Comparison of ENCODE assay signal across 27 cellular contexts in the genomic region with DNA sequence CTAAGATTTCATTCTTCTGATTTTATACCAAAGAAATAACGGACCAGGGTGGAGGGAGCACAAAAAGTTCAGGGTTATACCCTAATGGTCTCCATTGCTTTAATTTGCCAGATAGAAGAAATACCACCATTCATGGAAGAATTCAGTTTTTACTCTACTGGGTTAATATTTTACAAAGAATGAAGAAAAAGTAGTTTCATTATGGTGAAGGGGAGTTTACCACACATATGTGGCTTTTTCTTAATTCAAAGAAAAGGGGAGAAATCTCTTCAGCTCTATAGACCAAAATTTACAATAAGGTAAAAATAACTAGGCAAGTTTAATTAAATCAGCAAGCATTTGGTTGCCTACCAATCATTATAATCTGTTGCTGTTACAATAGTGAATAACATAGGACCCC.
"Had no signal": no experiment of that assay in that cellular context is flagged by ENCODE, and none has a peak within 500 bp of the region (broad histone marks: within the 10 kb centered on the region; RNA-seq: fewer than 3 reads in every experiment).

No MANE protein-coding gene starts in this region.

- H3K4me3 ChIP-seq: body of pancreas, cardiac muscle cell, colonic mucosa had no signal

- ATAC-seq: activated CD4-positive, alpha-beta T cell treated with anti-CD3 and anti-CD28 coated beads for 36 hours; activated CD8-positive, alpha-beta T cell treated with anti-CD3 and anti-CD28 coated beads, Interleukin-2, amount 10 ng/mL, durations not matched to agents 7 days and 5 days; activated T-cell treated with anti-CD3 and anti-CD28 coated beads, Interleukin-2, amount 50 U/mL, for 72 hours; body of pancreas; esophagus mucosa had no signal

- H3K4me3 Mint-ChIP-seq: activated CD4-positive, alpha-beta memory T cell treated with anti-CD3 and anti-CD28 coated beads for 36 hours; activated CD4-positive, alpha-beta T cell treated with anti-CD3 and anti-CD28 coated beads for 36 hours; activated CD4-positive, alpha-beta T cell treated with anti-CD3 and anti-CD28 coated beads, Interleukin-2, amount 10 ng/mL, durations not matched to agents 24 days and 14 days; activated CD8-positive, alpha-beta T cell treated with anti-CD3 and anti-CD28 coated beads, Interleukin-2, amount 10 ng/mL, durations not matched to agents 7 days and 5 days; activated naive CD8-positive, alpha-beta T cell; activated T-cell treated with anti-CD3 and anti-CD28 coated beads, Interleukin-2, amount 50 U/mL, for 24 hours; activated T-cell treated with anti-CD3 and anti-CD28 coated beads, Interleukin-2, amount 50 U/mL, for 72 hours had no signal

- FAIRE-seq: endometrium had no signal

- H3K4me1 ChIP-seq: colonic mucosa had no signal

- DNase-seq: activated CD4-positive, alpha-beta memory T cell treated with anti-CD3 and anti-CD28 coated beads for 36 hours; activated CD4-positive, alpha-beta T cell treated with anti-CD3 and anti-CD28 coated beads for 36 hours; activated CD4-positive, alpha-beta T cell treated with anti-CD3 and anti-CD28 coated beads, Interleukin-2, amount 10 ng/mL, durations not matched to agents 24 days and 14 days; activated CD4-positive, CD25-positive, alpha-beta regulatory T cell; activated CD4-positive, CD25-positive, alpha-beta regulatory T cell treated with anti-CD3 and anti-CD28 coated beads, Interleukin-2, amount 50 U/mL, for 72 hours; activated CD8-positive, alpha-beta memory T cell treated with anti-CD3 and anti-CD28 coated beads, Interleukin-2, amount 50 U/mL, for 48 hours; activated CD8-positive, alpha-beta T cell treated with anti-CD3 and anti-CD28 coated beads, Interleukin-2, amount 10 ng/mL, durations not matched to agents 7 days and 5 days; activated gamma-delta T cell treated with Interleukin-2 at 50 U/mL for 16 hours; activated naive CD4-positive, alpha-beta T cell treated with anti-CD3 and anti-CD28 coated beads, Interleukin-2, amount 50 U/mL, for 16 hours; activated naive CD4-positive, alpha-beta T cell treated with Interleukin-2 at 50 U/mL for 16 hours; activated T-cell treated with anti-CD3 and anti-CD28 coated beads for 4 hours; activated T-cell treated with anti-CD3 and anti-CD28 coated beads, Interleukin-2, amount 50 U/mL, for 24 hours; activated T-cell treated with anti-CD3 and anti-CD28 coated beads, Interleukin-2, amount 50 U/mL, for 72 hours; amniotic stem cell; anterior cingulate cortex; body of pancreas; central memory CD4-positive, alpha-beta T cell; cerebellar nuclear complex; colonic mucosa; effector CD8-positive, alpha-beta T cell; foreskin fibroblast; head of caudate nucleus; T-helper 2 cell had no signal

- H3K36me3 ChIP-seq: cardiac muscle cell, colonic mucosa had no signal

- H3K27ac Mint-ChIP-seq: activated CD4-positive, alpha-beta memory T cell treated with anti-CD3 and anti-CD28 coated beads for 36 hours; activated CD4-positive, alpha-beta T cell treated with anti-CD3 and anti-CD28 coated beads for 36 hours; activated CD4-positive, alpha-beta T cell treated with anti-CD3 and anti-CD28 coated beads, Interleukin-2, amount 10 ng/mL, durations not matched to agents 24 days and 14 days; activated CD8-positive, alpha-beta T cell treated with anti-CD3 and anti-CD28 coated beads, Interleukin-2, amount 10 ng/mL, durations not matched to agents 7 days and 5 days; activated naive CD8-positive, alpha-beta T cell; activated T-cell treated with anti-CD3 and anti-CD28 coated beads, Interleukin-2, amount 50 U/mL, for 24 hours; activated T-cell treated with anti-CD3 and anti-CD28 coated beads, Interleukin-2, amount 50 U/mL, for 72 hours had no signal

- H3K27me3 ChIP-seq: body of pancreas, cardiac muscle cell, colonic mucosa had no signal

- H3K27ac ChIP-seq: body of pancreas, cardiac muscle cell, colonic mucosa had no signal

- H3K9me3 ChIP-seq: body of pancreas, colonic mucosa had no signal

- H3K27me3 Mint-ChIP-seq: activated CD4-positive, alpha-beta memory T cell treated with anti-CD3 and anti-CD28 coated beads for 36 hours; activated CD4-positive, alpha-beta T cell treated with anti-CD3 and anti-CD28 coated beads for 36 hours; activated CD4-positive, alpha-beta T cell treated with anti-CD3 and anti-CD28 coated beads, Interleukin-2, amount 10 ng/mL, durations not matched to agents 24 days and 14 days; activated naive CD8-positive, alpha-beta T cell had no signal

- H3K9me3 Mint-ChIP-seq: activated CD4-positive, alpha-beta T cell treated with anti-CD3 and anti-CD28 coated beads, Interleukin-2, amount 10 ng/mL, durations not matched to agents 24 days and 14 days had no signal
